In the genomic region with DNA sequence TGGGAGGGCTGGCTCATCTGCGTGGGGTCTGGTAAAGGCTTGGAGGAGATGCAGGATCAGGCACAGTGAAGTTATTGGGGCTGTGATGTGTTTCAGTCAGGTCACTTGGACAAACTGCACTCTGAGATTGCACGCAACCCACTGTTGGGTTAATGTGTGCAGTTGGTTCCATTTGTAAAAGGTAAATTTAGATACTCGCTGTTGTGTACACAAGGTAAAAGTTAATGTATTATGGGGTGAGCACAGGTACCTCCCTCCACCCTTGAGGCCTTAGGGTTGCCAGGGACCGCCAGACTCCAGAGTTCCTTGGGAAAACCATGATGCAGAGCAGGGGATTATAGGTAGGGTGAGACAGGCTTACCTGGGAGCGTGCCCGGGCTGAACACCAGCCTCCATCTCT, we compare ENCODE assay signal across 17 cellular contexts.
"Had no signal": no experiment of that assay in that cellular context is flagged by ENCODE, and none has a peak within 500 bp of the region (broad histone marks: within the 10 kb centered on the region; RNA-seq: fewer than 3 reads in every experiment).

No MANE protein-coding gene starts in this region.

- H3K9me3 ChIP-seq: ascending aorta, breast epithelium, lower lobe of right lung, psoas muscle, sigmoid colon, thyroid gland, uterus had no signal

- H3K27me3 ChIP-seq: ascending aorta, breast epithelium, sigmoid colon, thyroid gland, uterus had no signal

- H3K4me3 Mint-ChIP-seq: activated naive CD4-positive, alpha-beta T cell treated with anti-CD3 and anti-CD28 coated beads, Interleukin-2, amount 50 U/mL, for 24 hours; T-helper 1 cell treated with Interleukin-12 subunit alpha and Interleukin-12 subunit beta and Interleukin-4 antibody, amounts not matched to agents 30 μg/mL and 1 μg/mL, for 36 hours had no signal

- H3K4me1 Mint-ChIP-seq: activated naive CD4-positive, alpha-beta T cell treated with anti-CD3 and anti-CD28 coated beads, Interleukin-2, amount 50 U/mL, for 24 hours had no signal

- H3K4me3 ChIP-seq: ascending aorta, breast epithelium, lower lobe of right lung, psoas muscle, sigmoid colon, thyroid gland, uterus had no signal

- DNase-seq: activated CD4-positive, alpha-beta T cell treated with anti-CD3 and anti-CD28 coated beads for 1 hour; activated CD8-positive, alpha-beta memory T cell treated with anti-CD3 and anti-CD28 coated beads for 24 hours; activated CD8-positive, alpha-beta memory T cell treated with anti-CD3 and anti-CD28 coated beads, Interleukin-2, amount 50 U/mL, for 48 hours; activated gamma-delta T cell; activated T-cell treated with anti-CD3 and anti-CD28 coated beads, Interleukin-2, amount 50 U/mL, for 48 hours; effector CD8-positive, alpha-beta T cell; lower lobe of right lung; psoas muscle; stimulated activated naive CD4-positive, alpha-beta T cell; thyroid gland; uterus had no signal

- H3K36me3 ChIP-seq: breast epithelium, thyroid gland, uterus had no signal

- H3K27ac Mint-ChIP-seq: activated naive CD4-positive, alpha-beta T cell treated with anti-CD3 and anti-CD28 coated beads, Interleukin-2, amount 50 U/mL, for 24 hours; T-helper 1 cell treated with Interleukin-12 subunit alpha and Interleukin-12 subunit beta and Interleukin-4 antibody, amounts not matched to agents 30 μg/mL and 1 μg/mL, for 36 hours had no signal

- H3K4me1 ChIP-seq: ascending aorta, breast epithelium, sigmoid colon, uterus had no signal

- ATAC-seq: lower lobe of right lung, psoas muscle had no signal

- H3K27me3 Mint-ChIP-seq: activated naive CD4-positive, alpha-beta T cell treated with anti-CD3 and anti-CD28 coated beads, Interleukin-2, amount 50 U/mL, for 24 hours had no signal

- H3K27ac ChIP-seq: ascending aorta, breast epithelium, lower lobe of right lung, psoas muscle, sigmoid colon, thyroid gland, uterus, VCaP had no signal

- H3K9me3 Mint-ChIP-seq: activated naive CD4-positive, alpha-beta T cell treated with anti-CD3 and anti-CD28 coated beads, Interleukin-2, amount 50 U/mL, for 24 hours; T-helper 1 cell treated with Interleukin-12 subunit alpha and Interleukin-12 subunit beta and Interleukin-4 antibody, amounts not matched to agents 30 μg/mL and 1 μg/mL, for 36 hours had no signal
